ENCODE assay signal across 8 cellular contexts in genomic region chr15:74615313-74616019, GRCh38. TPM values are rescaled to one million over a fixed set of nuclear protein-coding genes. Genes with fewer than 3 reads are reported as not detected.
DNase-seq lines count a peak whose midpoint lies in the region; ATAC-seq and TF ChIP-seq lines count a peak whose summit lies in the region.

CLK3 (plus strand) TSS chr15:74615836; CDS start chr15:74619197, 3,361 bp downstream.

- TF ChIP-seq RAD21 in liver (IDR thresholded peaks at IDR 0.05), result no peak

- DNase-seq in NCI-H774 (lab: John Stamatoyannopoulos, UW) (peak; percentile 96), dermis blood vessel endothelial cell (peak; percentile 95)
- peak; percentile 92 to 93 for DNase-seq in activated CD4-positive, alpha-beta T cell treated with anti-CD3 and anti-CD28 coated beads, Interleukin-2, amount 50 U/mL, for 4 hours
- DNase-seq in stimulated activated CD4-positive, alpha-beta T cell treated with anti-CD3 and anti-CD28 coated beads, Interleukin-4, amount 100 ng/mL, for 24 hours, result peak; percentile 95

- peak within 1 kb of the TSS; percentile 78 to 95 for H3K9ac ChIP-seq in liver (ENCODE audit: low read depth in 1 of 2, low read length in 2 of 2)

- H3K4me3 ChIP-seq in liver (ENCODE audit: low read depth in 1 of 3, low read length in 3 of 3), result peak within 1 kb of the TSS; percentile 76 to 96 (median 94)

- peaks cover 9 to 40% (median 32%) of the 10 kb centered on the region in 4 donors for H3K4me1 ChIP-seq in liver (ENCODE audit: control insufficient read depth in 4 of 4, insufficient read depth in 4 of 4, low read length in 3 of 4)

- TF ChIP-seq CTCF in C4-2B (conservative IDR thresholded peaks at IDR 0.05) (no peak), liver (IDR thresholded peaks at IDR 0.05; ENCODE audit: low read depth, low read length, missing input control) (no peak)

- ATAC-seq in GM19395 (IDR thresholded peaks at IDR 0.05; ENCODE audit: unreplicated experiment) (peak; percentile 69), HG03558 (IDR thresholded peaks at IDR 0.05; ENCODE audit: extremely low read depth, unreplicated experiment) (peak; percentile 40)

- H3K36me3 ChIP-seq in liver (ENCODE audit: control insufficient read depth in 4 of 4, insufficient read depth in 3 of 4, low read depth in 1 of 4, low read length in 3 of 4), result peaks cover 2 to 15% (median 8%) of the 10 kb centered on the region in 4 donors

- under 1% methylated on average over 94 of the region's 94 CpGs for WGBS in liver

- peak within 1 kb of the TSS; percentile 94 for H3K27ac ChIP-seq in C4-2B
- peak within 1 kb of the TSS; percentile 92 to 95 for H3K27ac ChIP-seq in liver (ENCODE audit: low read depth in 1 of 2, low read length in 2 of 2)

- no peaks in the 10 kb centered on the region for H3K9me3 ChIP-seq in liver (ENCODE audit: control insufficient read depth in 4 of 4, low read length in 3 of 4)

- H3K27me3 ChIP-seq in liver (ENCODE audit: control insufficient read depth in 4 of 4, insufficient read depth in 4 of 4, low read length in 3 of 4), result no peaks in the 10 kb centered on the region

TF ChIP-seq in liver, 16 proteins besides CTCF, POLR2A, EP300 and RAD21:
- TF ChIP-seq TAF1 (conservative IDR thresholded peaks at IDR 0.05), result no peak
- peak in 1 of 2 donors; percentile 87 for TF ChIP-seq GABPA (IDR thresholded peaks at IDR 0.05 in 1 of 2, conservative IDR thresholded peaks at IDR 0.05 in 1 of 2)

RNA-seq across cellular contexts. Expression of gene CLK3, which starts in this region (rescaled TPM):
- total RNA-seq in dermis blood vessel endothelial cell (68.3 and 81.5 TPM in 2 replicates), liver (10 to 100 TPM; 35.1 to 66.8 TPM)
- polyA plus RNA-seq in liver, result 10 to 100 TPM; 20.1 to 21.8 TPM

Comparison
In these comparisons a context has a peak if more than half of its experiments do, and no peak if none do; other contexts are left out.
1. Peak in every context shown above with its lines: DNase-seq, ATAC-seq, H3K4me3 ChIP-seq and H3K27ac ChIP-seq.